32 cellular contexts compared by ENCODE assay signal in genomic region chr19:3474015-3474414, GRCh38. TPM values are rescaled to one million over a fixed set of nuclear protein-coding genes. Genes with fewer than 3 reads are reported as not detected.
"Had no signal": no experiment of that assay in that cellular context is flagged by ENCODE, and none has a peak within 500 bp of the region (broad histone marks: within the 10 kb centered on the region; RNA-seq: fewer than 3 reads in every experiment).

No MANE protein-coding gene starts in this region.

- H3K36me3 Mint-ChIP-seq: activated CD8-positive, alpha-beta memory T cell treated with anti-CD3 and anti-CD28 coated beads, Interleukin-2, amount 10 ng/mL, durations not matched to agents 7 days and 5 days; activated naive CD4-positive, alpha-beta T cell treated with anti-CD3 and anti-CD28 coated beads, Interleukin-2, amount 10 ng/mL, durations not matched to agents 7 days and 5 days; brain; immature natural killer cell; stimulated activated naive B cell treated with anti-CD40 and anti-IgM and Interleukin-4, amounts not matched to agents 10 μg/mL and 1 μg/mL and 100 μg/mL, for 72 hours had no signal

- ATAC-seq: activated CD8-positive, alpha-beta memory T cell treated with anti-CD3 and anti-CD28 coated beads, Interleukin-2, amount 10 ng/mL, durations not matched to agents 7 days and 5 days; activated CD8-positive, alpha-beta T cell treated with anti-CD3 and anti-CD28 coated beads for 36 hours; foreskin keratinocyte; left ventricle myocardium superior; sciatic nerve; stimulated activated naive B cell treated with anti-CD40 and anti-IgM and Interleukin-4, amounts not matched to agents 10 μg/mL and 1 μg/mL and 100 μg/mL, for 72 hours; upper lobe of right lung had no signal

- H3K27me3 Mint-ChIP-seq: activated CD8-positive, alpha-beta memory T cell treated with anti-CD3 and anti-CD28 coated beads, Interleukin-2, amount 10 ng/mL, durations not matched to agents 7 days and 5 days; activated CD8-positive, alpha-beta T cell treated with anti-CD3 and anti-CD28 coated beads for 36 hours had no signal

- H3K36me3 ChIP-seq: thoracic aorta, upper lobe of right lung had no signal

- H3K9me3 Mint-ChIP-seq: activated CD4-positive, alpha-beta T cell treated with anti-CD3 and anti-CD28 coated beads, Interleukin-2, amount 10 ng/mL, durations not matched to agents 24 days and 14 days; activated CD8-positive, alpha-beta T cell treated with anti-CD3 and anti-CD28 coated beads for 36 hours; activated naive CD4-positive, alpha-beta T cell treated with anti-CD3 and anti-CD28 coated beads, Interleukin-2, amount 10 ng/mL, durations not matched to agents 7 days and 5 days; dendritic cell treated with granulocyte-macrophage colony-stimulating factor and Interleukin-4, amounts not matched to agents 40 ng/mL and 50 ng/mL, for 4 days; immature natural killer cell; stimulated activated naive B cell treated with anti-CD40 and anti-IgM and Interleukin-4, amounts not matched to agents 10 μg/mL and 1 μg/mL and 100 μg/mL, for 72 hours; T-helper 1 cell treated with Interleukin-12 subunit alpha and Interleukin-12 subunit beta and Interleukin-4 antibody, amounts not matched to agents 30 μg/mL and 1 μg/mL, for 36 hours had no signal

- H3K27ac ChIP-seq: foreskin keratinocyte, thoracic aorta, upper lobe of right lung had no signal

- H3K9me3 ChIP-seq: thoracic aorta, upper lobe of right lung had no signal

- H3K4me3 ChIP-seq: smooth muscle cell, thoracic aorta, upper lobe of right lung had no signal

- H3K27ac Mint-ChIP-seq: activated CD4-positive, alpha-beta T cell treated with anti-CD3 and anti-CD28 coated beads, Interleukin-2, amount 10 ng/mL, durations not matched to agents 24 days and 14 days; activated CD8-positive, alpha-beta memory T cell treated with anti-CD3 and anti-CD28 coated beads, Interleukin-2, amount 10 ng/mL, durations not matched to agents 7 days and 5 days; activated CD8-positive, alpha-beta T cell treated with anti-CD3 and anti-CD28 coated beads for 36 hours; activated naive CD4-positive, alpha-beta T cell treated with anti-CD3 and anti-CD28 coated beads, Interleukin-2, amount 10 ng/mL, durations not matched to agents 7 days and 5 days; brain; dendritic cell treated with granulocyte-macrophage colony-stimulating factor and Interleukin-4, amounts not matched to agents 40 ng/mL and 50 ng/mL, for 4 days; immature natural killer cell; nephron progenitor cell; stimulated activated naive B cell treated with anti-CD40 and anti-IgM and Interleukin-4, amounts not matched to agents 10 μg/mL and 1 μg/mL and 100 μg/mL, for 72 hours; T-helper 1 cell treated with Interleukin-12 subunit alpha and Interleukin-12 subunit beta and Interleukin-4 antibody, amounts not matched to agents 30 μg/mL and 1 μg/mL, for 36 hours had no signal

- H3K4me3 Mint-ChIP-seq: activated CD4-positive, alpha-beta T cell treated with anti-CD3 and anti-CD28 coated beads, Interleukin-2, amount 10 ng/mL, durations not matched to agents 24 days and 14 days; activated CD8-positive, alpha-beta memory T cell treated with anti-CD3 and anti-CD28 coated beads, Interleukin-2, amount 10 ng/mL, durations not matched to agents 7 days and 5 days; activated CD8-positive, alpha-beta T cell treated with anti-CD3 and anti-CD28 coated beads for 36 hours; activated naive CD4-positive, alpha-beta T cell treated with anti-CD3 and anti-CD28 coated beads, Interleukin-2, amount 10 ng/mL, durations not matched to agents 7 days and 5 days; brain; dendritic cell treated with granulocyte-macrophage colony-stimulating factor and Interleukin-4, amounts not matched to agents 40 ng/mL and 50 ng/mL, for 4 days; immature natural killer cell; nephron progenitor cell; stimulated activated naive B cell treated with anti-CD40 and anti-IgM and Interleukin-4, amounts not matched to agents 10 μg/mL and 1 μg/mL and 100 μg/mL, for 72 hours; T-helper 1 cell treated with Interleukin-12 subunit alpha and Interleukin-12 subunit beta and Interleukin-4 antibody, amounts not matched to agents 30 μg/mL and 1 μg/mL, for 36 hours had no signal

- H3K4me1 ChIP-seq: foreskin keratinocyte, upper lobe of right lung had no signal

- H3K4me1 Mint-ChIP-seq: brain had no signal

- DNase-seq: activated CD4-positive, alpha-beta T cell treated with anti-CD3 and anti-CD28 coated beads, Interleukin-2, amount 10 ng/mL, durations not matched to agents 24 days and 14 days; activated CD4-positive, CD25-positive, alpha-beta regulatory T cell; activated CD8-positive, alpha-beta memory T cell treated with anti-CD3 and anti-CD28 coated beads, Interleukin-2, amount 10 ng/mL, durations not matched to agents 7 days and 5 days; activated CD8-positive, alpha-beta T cell treated with anti-CD3 and anti-CD28 coated beads for 36 hours; activated effector memory CD4-positive, alpha-beta T cell treated with anti-CD3 and anti-CD28 coated beads, Interleukin-2, amount 50 U/mL, for 16 hours; activated naive CD4-positive, alpha-beta T cell treated with anti-CD3 and anti-CD28 coated beads, Interleukin-2, amount 10 ng/mL, durations not matched to agents 7 days and 5 days; activated T-cell treated with anti-CD3 and anti-CD28 coated beads for 4 hours; anterior cingulate cortex; effector CD8-positive, alpha-beta T cell; foreskin keratinocyte; immature natural killer cell; kidney glomerular epithelial cell; left ventricle myocardium superior; midbrain; nephron progenitor cell; occipital lobe; posterior cingulate gyrus; stimulated activated CD4-positive, alpha-beta T cell treated with anti-CD3 and anti-CD28 coated beads, Interleukin-2, amount 100 ng/mL, for 48 hours; stimulated activated CD8-positive, alpha-beta memory T cell treated with anti-CD3 and anti-CD28 coated beads, Interleukin-4, amount 100 ng/mL, for 48 hours; stimulated activated naive B cell treated with anti-CD40 and anti-IgM and Interleukin-4, amounts not matched to agents 10 μg/mL and 1 μg/mL and 100 μg/mL, for 72 hours; T1000; upper lobe of right lung had no signal

- H3K4me2 ChIP-seq: smooth muscle cell had no signal

- H3K27me3 ChIP-seq: upper lobe of right lung had no signal

RNA-seq across cellular contexts. Expression of gene SMIM24, which starts 6.3 kb away (rescaled TPM):
- total RNA-seq: activated CD4-positive, alpha-beta T cell treated with anti-CD3 and anti-CD28 coated beads, Interleukin-2, amount 10 ng/mL, durations not matched to agents 24 days and 14 days; cardiac septum; chondrocyte; foreskin keratinocyte; glomerular endothelial cell; left ventricle myocardium superior; occipital lobe; sciatic nerve; thoracic aorta; upper lobe of right lung had no signal
- polyA plus RNA-seq: smooth muscle cell had no signal

RNA-seq across cellular contexts. Expression of gene SMIM44, which starts 9.2 kb away (rescaled TPM):
- total RNA-seq: activated CD4-positive, alpha-beta T cell treated with anti-CD3 and anti-CD28 coated beads, Interleukin-2, amount 10 ng/mL, durations not matched to agents 24 days and 14 days; activated CD8-positive, alpha-beta memory T cell treated with anti-CD3 and anti-CD28 coated beads, Interleukin-2, amount 10 ng/mL, durations not matched to agents 7 days and 5 days; activated CD8-positive, alpha-beta T cell treated with anti-CD3 and anti-CD28 coated beads for 36 hours; cardiac septum; chondrocyte; foreskin keratinocyte; glomerular endothelial cell; left ventricle myocardium superior; occipital lobe; sciatic nerve; smooth muscle cell; thoracic aorta; upper lobe of right lung had no signal
- polyA plus RNA-seq: esophagus, foreskin keratinocyte, immature natural killer cell, smooth muscle cell had no signal
